9 cellular contexts compared by ENCODE assay signal in the genomic region with DNA sequence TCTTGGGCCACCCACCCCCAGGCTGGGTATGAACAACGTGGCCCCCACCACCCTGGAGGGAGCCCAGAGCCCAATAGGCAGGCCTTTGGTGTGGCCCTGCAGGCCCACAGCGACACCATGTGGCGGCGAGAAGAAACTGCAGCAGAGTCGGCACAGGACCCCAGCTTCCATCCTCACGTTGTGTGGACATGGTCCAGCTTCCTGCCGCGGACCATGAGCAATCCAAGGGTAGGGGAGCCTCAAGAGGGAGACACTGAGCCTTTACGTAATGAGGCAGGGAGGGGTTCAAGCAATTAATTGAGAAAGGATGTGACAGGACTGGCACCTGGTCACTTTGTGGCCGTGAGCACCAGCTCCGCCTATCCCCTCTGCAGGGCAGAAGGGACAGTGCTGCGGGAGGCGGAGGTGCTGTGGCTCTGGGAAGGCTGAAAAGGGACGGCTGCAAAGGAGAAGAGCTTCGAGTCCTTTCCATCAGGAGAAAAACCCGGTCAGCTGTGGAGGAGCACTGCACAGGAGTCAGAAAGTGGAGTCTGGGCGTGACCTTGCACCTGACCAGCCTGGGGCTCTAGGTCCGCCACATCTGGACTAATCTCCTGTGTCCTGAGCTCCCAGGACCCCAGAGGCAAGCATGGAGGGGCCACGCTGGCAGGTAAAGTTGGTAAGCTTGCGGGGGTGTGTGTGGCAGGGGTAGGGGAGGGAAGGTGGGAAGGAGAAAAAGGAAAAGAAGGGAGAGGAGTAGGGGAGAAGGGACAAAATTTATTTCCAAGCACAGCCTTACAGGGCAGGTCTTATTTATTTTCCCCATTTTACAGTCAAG. TPM values are rescaled to one million over a fixed set of nuclear protein-coding genes. Genes with fewer than 3 reads are reported as not detected.
DNase-seq lines count a peak whose midpoint lies in the region; ATAC-seq and TF ChIP-seq lines count a peak whose summit lies in the region.
"Had no signal": no experiment of that assay in that cellular context is flagged by ENCODE, and none has a peak within 500 bp of the region (broad histone marks: within the 10 kb centered on the region; RNA-seq: fewer than 3 reads in every experiment).

No MANE protein-coding gene starts in this region.

- no peaks in the 10 kb centered on the region for H3K27me3 Mint-ChIP-seq in activated T-helper 2 cell treated with anti-CD3 and anti-CD28 coated beads, Interferon-gamma antibody, Interleukin-2, Interleukin-4, amounts not matched to agents 10 μg/mL and 5 μg/mL and 100 μg/mL, durations not matched to agents 14 hours and 24 hours and 36 hours (ENCODE audit: low read depth)

- H3K4me2 ChIP-seq in trophoblast cell (ENCODE audit: low read length): no peak overlapping the region

- no peak overlapping the region for H2BK5ac ChIP-seq in trophoblast cell (ENCODE audit: low read depth, low read length, poor library complexity)

- H2AFZ ChIP-seq in trophoblast cell (ENCODE audit: insufficient read depth, low read length, poor library complexity): no peak overlapping the region

- H3K18ac ChIP-seq in trophoblast cell (ENCODE audit: low read length): no peak overlapping the region

- no peak overlapping the region for H2BK12ac ChIP-seq in trophoblast cell (ENCODE audit: low read length)

- no peak overlapping the region for H3K14ac ChIP-seq in trophoblast cell (ENCODE audit: low read length)

- intact Hi-C loops in activated T-helper 2 cell treated with anti-CD3 and anti-CD28 coated beads, Interferon-gamma antibody, Interleukin-2, Interleukin-4, amounts not matched to agents 10 μg/mL and 5 μg/mL and 100 μg/mL, durations not matched to agents 14 hours and 24 hours and 36 hours (cut with micrococcal nuclease): loop anchor here (1.0 kb wide), 1 partner anchor 69 kb away; no protein-coding TSS in a partner anchor
- intact Hi-C loops in cardiac septum (cut with DNase I): loop anchor here (2.0 to 10.0 kb wide), 2 partner anchors 464 to 592 kb away; no protein-coding TSS in a partner anchor

- H4K91ac ChIP-seq in trophoblast cell (ENCODE audit: low read depth, low read length): no peak overlapping the region

- no peak overlapping the region for H4K12ac ChIP-seq in trophoblast cell (ENCODE audit: low read depth, low read length)

- no CpG with 5 or more reads among the region's 20 CpGs for WGBS in trophoblast cell (ENCODE audit: extremely low coverage, insufficient coverage, insufficient read length)

- H2BK120ac ChIP-seq in trophoblast cell (ENCODE audit: insufficient read depth, low read length, poor library complexity): no peak overlapping the region

- no peaks in the 10 kb centered on the region for H3K27me3 ChIP-seq in trophoblast cell (ENCODE audit: insufficient read depth, low read length)

- H3K27ac Mint-ChIP-seq in activated T-helper 2 cell treated with anti-CD3 and anti-CD28 coated beads, Interferon-gamma antibody, Interleukin-2, Interleukin-4, amounts not matched to agents 10 μg/mL and 5 μg/mL and 100 μg/mL, durations not matched to agents 14 hours and 24 hours and 36 hours: no peak overlapping the region
- H3K27ac Mint-ChIP-seq: T-cell had no signal

- H3K79me2 ChIP-seq in trophoblast cell (ENCODE audit: control insufficient read depth, insufficient read depth, low read length, poor library complexity): no peaks in the 10 kb centered on the region

- H3K4me1 Mint-ChIP-seq in activated T-helper 2 cell treated with anti-CD3 and anti-CD28 coated beads, Interferon-gamma antibody, Interleukin-2, Interleukin-4, amounts not matched to agents 10 μg/mL and 5 μg/mL and 100 μg/mL, durations not matched to agents 14 hours and 24 hours and 36 hours (ENCODE audit: low read depth): no peaks in the 10 kb centered on the region
- H3K4me1 Mint-ChIP-seq: T-cell had no signal

- H3K4ac ChIP-seq in trophoblast cell (ENCODE audit: low read depth, low read length): no peak overlapping the region

- H3K4me3 ChIP-seq in trophoblast cell (ENCODE audit: low read depth, low read length): no peak overlapping the region

- H3K4me3 Mint-ChIP-seq in activated T-helper 2 cell treated with anti-CD3 and anti-CD28 coated beads, Interferon-gamma antibody, Interleukin-2, Interleukin-4, amounts not matched to agents 10 μg/mL and 5 μg/mL and 100 μg/mL, durations not matched to agents 14 hours and 24 hours and 36 hours (ENCODE audit: low read depth): no peak overlapping the region
- H3K4me3 Mint-ChIP-seq: T-cell had no signal

- H3K4me1 ChIP-seq in trophoblast cell (ENCODE audit: control insufficient read depth in 1 of 2, insufficient read depth in 2 of 2, low read length in 2 of 2): peaks cover 0 to 1% of the 10 kb centered on the region in 2 experiments

- no peaks in the 10 kb centered on the region for H3K36me3 ChIP-seq in trophoblast cell (ENCODE audit: control insufficient read depth in 1 of 2, insufficient read depth in 2 of 2, low read length in 2 of 2)

- no peaks in the 10 kb centered on the region for H3K79me1 ChIP-seq in trophoblast cell (ENCODE audit: low read length)

- peak; percentile 37 to 67 for DNase-seq in NCI-H524 (lab: John Stamatoyannopoulos, UW)
- DNase-seq in activated T-helper 2 cell treated with anti-CD3 and anti-CD28 coated beads, Interferon-gamma antibody, Interleukin-2, Interleukin-4, amounts not matched to agents 10 μg/mL and 5 μg/mL and 100 μg/mL, durations not matched to agents 14 hours and 24 hours and 36 hours (ENCODE audit: low spot score): peak; percentile 22
- peak; percentile 80 for DNase-seq in cardiac septum (ENCODE audit: low spot score)
- DNase-seq in trophoblast cell: peak; percentile 33 to 71

- no peak overlapping the region for H3K23ac ChIP-seq in trophoblast cell (ENCODE audit: low read length)

- peak; percentile 71 for ATAC-seq in GM18505 (IDR thresholded peaks at IDR 0.05; ENCODE audit: unreplicated experiment)
- peak; percentile 62 for ATAC-seq in HG03025 (IDR thresholded peaks at IDR 0.05; ENCODE audit: low FRiP score, unreplicated experiment)
- no peak for ATAC-seq in GM21717 (IDR thresholded peaks at IDR 0.05; ENCODE audit: unreplicated experiment)

- no peaks in the 10 kb centered on the region for H3K36me3 Mint-ChIP-seq in activated T-helper 2 cell treated with anti-CD3 and anti-CD28 coated beads, Interferon-gamma antibody, Interleukin-2, Interleukin-4, amounts not matched to agents 10 μg/mL and 5 μg/mL and 100 μg/mL, durations not matched to agents 14 hours and 24 hours and 36 hours (ENCODE audit: low read depth)
- H3K36me3 Mint-ChIP-seq: T-cell had no signal

- H3K9me3 ChIP-seq in trophoblast cell (ENCODE audit: insufficient read depth, low read depth, low read length): no peaks in the 10 kb centered on the region

- H2AK5ac ChIP-seq in trophoblast cell (ENCODE audit: low read length): no peak overlapping the region

- no peaks in the 10 kb centered on the region for H3K9me3 Mint-ChIP-seq in activated T-helper 2 cell treated with anti-CD3 and anti-CD28 coated beads, Interferon-gamma antibody, Interleukin-2, Interleukin-4, amounts not matched to agents 10 μg/mL and 5 μg/mL and 100 μg/mL, durations not matched to agents 14 hours and 24 hours and 36 hours
- H3K9me3 Mint-ChIP-seq: T-cell had no signal

- H4K8ac ChIP-seq in trophoblast cell (ENCODE audit: low read depth, low read length): no peak overlapping the region

- no peak overlapping the region for H3K9ac ChIP-seq in trophoblast cell (ENCODE audit: low read length)

- TF ChIP-seq CTCF in C4-2B (conservative IDR thresholded peaks at IDR 0.05): peak; percentile 96

- no peak overlapping the region for H3K27ac ChIP-seq in C4-2B
- H3K27ac ChIP-seq in trophoblast cell (ENCODE audit: low read depth, low read length): no peak overlapping the region

- TF ChIP-seq POLR2A in GM18505 (IDR thresholded peaks at IDR 0.05; ENCODE audit: borderline replicate concordance, extremely low read depth, insufficient read depth, insufficient read length): no peak

RNA-seq across cellular contexts. Expression of gene TMEM37, which starts 44.9 kb away (rescaled TPM):
- total RNA-seq in activated T-helper 2 cell treated with anti-CD3 and anti-CD28 coated beads, Interferon-gamma antibody, Interleukin-2, Interleukin-4, amounts not matched to agents 10 μg/mL and 5 μg/mL and 100 μg/mL, durations not matched to agents 14 hours and 24 hours and 36 hours: 0.14 TPM in 1 of 2 replicates, not detected in the other
- 1.5 TPM for total RNA-seq in cardiac septum
- 12.0 and 12.4 TPM in 2 replicates for polyA plus RNA-seq in trophoblast cell (2013)

RNA-seq across cellular contexts. Expression of gene SCTR, which starts 47.8 kb away (rescaled TPM):
- total RNA-seq in activated T-helper 2 cell treated with anti-CD3 and anti-CD28 coated beads, Interferon-gamma antibody, Interleukin-2, Interleukin-4, amounts not matched to agents 10 μg/mL and 5 μg/mL and 100 μg/mL, durations not matched to agents 14 hours and 24 hours and 36 hours: not detected in 2 replicates
- total RNA-seq in cardiac septum: 0.59 TPM
- polyA plus RNA-seq in trophoblast cell (2013): not detected in 2 replicates
- total RNA-seq: T-cell had no signal

Comparison
In these comparisons a context has a peak if more than half of its experiments do, and no peak if none do; other contexts are left out.
1. DNase-seq: peak in every context shown above with its lines; median percentile 80 in cardiac septum; 52 in NCI-H524; 52 in trophoblast cell; 22 in activated T-helper 2 cell treated with anti-CD3 and anti-CD28 coated beads, Interferon-gamma antibody, Interleukin-2, Interleukin-4, amounts not matched to agents 10 μg/mL and 5 μg/mL and 100 μg/mL, durations not matched to agents 14 hours and 24 hours and 36 hours.